8 cellular contexts compared by ENCODE assay signal in genomic region chr19:56120002-56120370, GRCh38. TPM values are rescaled to one million over a fixed set of nuclear protein-coding genes. Genes with fewer than 3 reads are reported as not detected.
DNase-seq lines count a peak whose midpoint lies in the region; ATAC-seq, FAIRE-seq and TF ChIP-seq lines count a peak whose summit lies in the region.

No MANE protein-coding gene starts in this region.

- H3K4me1 ChIP-seq in endothelial cell of umbilical vein (ENCODE audit: control insufficient read depth, extremely low read depth, insufficient read depth, low read length) (peaks cover 19% of the 10 kb centered on the region), neuronal stem cell (ENCODE audit: control insufficient read depth in 2 of 2, insufficient read depth in 1 of 2, low read depth in 1 of 2, low read length in 2 of 2) (peaks cover 5 to 10% of the 10 kb centered on the region in 2 donors)

- H3K36me3 ChIP-seq in endothelial cell of umbilical vein (ENCODE audit: control insufficient read depth in 2 of 2, extremely low read depth in 1 of 2, insufficient read depth in 2 of 2, low read length in 2 of 2) (no peaks in the 10 kb centered on the region), neuronal stem cell (replicated peaks in 1 of 2; ENCODE audit: control insufficient read depth in 2 of 2, insufficient read depth in 2 of 2, low read length in 2 of 2) (peaks cover 13 to 36% of the 10 kb centered on the region in 2 donors)

- peak overlapping the region; percentile 98 for H3K18ac ChIP-seq in neuronal stem cell (ENCODE audit: low read length)

- no peak overlapping the region for H2BK15ac ChIP-seq in neuronal stem cell (ENCODE audit: low read length)

- H3K27ac ChIP-seq in CD4-positive, alpha-beta T cell (ENCODE audit: low read depth, low read length), result peak overlapping the region; percentile 77
- peak overlapping the region; percentile 84 for H3K27ac ChIP-seq in endothelial cell of umbilical vein (ENCODE audit: insufficient read depth, low read depth, low read length)
- H3K27ac ChIP-seq in neuronal stem cell (replicated peaks; ENCODE audit: low read length), result no peak overlapping the region

- intact Hi-C loops in CD4-positive, alpha-beta T cell (cut with DNase I, micrococcal nuclease), result no loop called here
- intact Hi-C loops in endothelial cell of umbilical vein (cut with micrococcal nuclease), result loop anchor here (1.0 to 10.0 kb wide), 6 partner anchors 9 to 1039 kb away; partner anchors contain the start of gene U2AF2

- H3K36me3 Mint-ChIP-seq in CD4-positive, alpha-beta T cell (ENCODE audit: low read depth), result peaks cover 6% of the 10 kb centered on the region

- peak overlapping the region; percentile 92 for H3K4me3 Mint-ChIP-seq in CD4-positive, alpha-beta T cell

- H3K4me2 ChIP-seq in endothelial cell of umbilical vein (ENCODE audit: insufficient read depth, low read length) (peak overlapping the region; percentile 74), neuronal stem cell (ENCODE audit: insufficient read depth, low read length, poor library complexity, severe bottlenecking) (peak overlapping the region; percentile 66)

- dilution Hi-C loops in endothelial cell of umbilical vein (cut with MboI; ENCODE audit: extremely low pct_ligation_motif_present, low sequenced_read_pairs), result no loop called here

- no peaks in the 10 kb centered on the region for H3K9me1 ChIP-seq in endothelial cell of umbilical vein (replicated peaks; ENCODE audit: control insufficient read depth, extremely low read depth, insufficient read depth, low read length)

- DNase-seq in CD4-positive, alpha-beta T cell, result no peak
- no peak for DNase-seq in endothelial cell of umbilical vein (ENCODE audit: low read depth, low spot score)
- no peak for DNase-seq in neuronal stem cell (ENCODE audit: low spot score)
- DNase-seq in hippocampal formation (lab: John Stamatoyannopoulos, UW), result no peak
- DNase-seq in foreskin melanocyte, result no peak

- BruUV-seq in endothelial cell of umbilical vein (replicated peaks; lab: Mats Ljungman, UMichigan), result no TSS peak

- FAIRE-seq in endothelial cell of umbilical vein (lab: Jason Lieb, UNC), result no peak

- H3K4ac ChIP-seq in neuronal stem cell (ENCODE audit: low read length), result no peak overlapping the region

- no peaks in the 10 kb centered on the region for H3K9me3 ChIP-seq in CD4-positive, alpha-beta T cell (ENCODE audit: control insufficient read depth, low read length)
- no peaks in the 10 kb centered on the region for H3K9me3 ChIP-seq in endothelial cell of umbilical vein (replicated peaks; ENCODE audit: control insufficient read depth, insufficient read depth, low read length)
- no peaks in the 10 kb centered on the region for H3K9me3 ChIP-seq in neuronal stem cell (replicated peaks in 1 of 2; ENCODE audit: control insufficient read depth in 2 of 2, insufficient read depth in 1 of 2, low read depth in 1 of 2, low read length in 2 of 2)

- peak overlapping the region; percentile 95 for H3K14ac ChIP-seq in neuronal stem cell (ENCODE audit: low read length)

- H3K79me2 ChIP-seq in endothelial cell of umbilical vein (ENCODE audit: control insufficient read depth, insufficient read depth, low read length), result peaks cover 49% of the 10 kb centered on the region

- no peak overlapping the region for H4K8ac ChIP-seq in neuronal stem cell (ENCODE audit: low read depth, low read length)

- CTCF ChIA-PET in CD4-positive, alpha-beta T cell (lab: Charles Lee), result no interaction called here
- CTCF ChIA-PET in endothelial cell of umbilical vein (lab: Charles Lee), result interaction anchor here (0.5 to 1.6 kb wide), 3 partner anchors 12 to 52 kb away, joined by 4 to 12 read pairs (median 6); partner anchors contain the start of gene ZNF444

- peak overlapping the region; percentile 77 for H3K23ac ChIP-seq in neuronal stem cell (ENCODE audit: low read depth, low read length, poor library complexity)

- H3K27ac Mint-ChIP-seq in CD4-positive, alpha-beta T cell, result peak overlapping the region; percentile 83

- ATAC-seq in CD4-positive, alpha-beta T cell (ENCODE audit: poor library complexity), result no peak
- ATAC-seq in HG02938 (IDR thresholded peaks at IDR 0.05; ENCODE audit: unreplicated experiment) (no peak), GM19452 (IDR thresholded peaks at IDR 0.05; ENCODE audit: unreplicated experiment) (no peak)

- H2BK12ac ChIP-seq in neuronal stem cell (ENCODE audit: low read length), result no peak overlapping the region

- no peak for TF ChIP-seq CTCF in CD4-positive, alpha-beta T cell (IDR thresholded peaks at IDR 0.05)
- no peak for TF ChIP-seq CTCF in endothelial cell of umbilical vein (IDR thresholded peaks at IDR 0.05; ENCODE audit: extremely low read depth in 1 of 2, insufficient read depth in 1 of 2, low read depth in 1 of 2, low read length in 2 of 2)

- peak overlapping the region; percentile 46 for H2BK5ac ChIP-seq in neuronal stem cell (ENCODE audit: low read length)

- H3K27me3 ChIP-seq in CD4-positive, alpha-beta T cell (ENCODE audit: control insufficient read depth, insufficient read depth, low read length), result no peaks in the 10 kb centered on the region
- no peaks in the 10 kb centered on the region for H3K27me3 ChIP-seq in endothelial cell of umbilical vein (ENCODE audit: control insufficient read depth in 2 of 2, insufficient read depth in 2 of 2, low read length in 2 of 2)
- H3K27me3 ChIP-seq in neuronal stem cell (ENCODE audit: control insufficient read depth in 3 of 3, insufficient read depth in 3 of 3, low read depth in 1 of 3, low read length in 3 of 3), result no peaks in the 10 kb centered on the region

- no peak overlapping the region for H4K91ac ChIP-seq in neuronal stem cell (ENCODE audit: low read depth, low read length, poor library complexity)

- POLR2A ChIA-PET in CD4-positive, alpha-beta T cell (lab: Charles Lee), result no interaction called here
- POLR2A ChIA-PET in endothelial cell of umbilical vein (lab: Charles Lee), result interaction anchor here (0.6 to 1.5 kb wide), 3 partner anchors 21 to 44 kb away, joined by 4 to 10 read pairs (median 4); partner anchors contain the start of gene ZNF444

- H3K9ac ChIP-seq in endothelial cell of umbilical vein (replicated peaks; ENCODE audit: extremely low read depth, insufficient read depth, low read length), result peak overlapping the region; percentile 87
- H3K9ac ChIP-seq in neuronal stem cell (ENCODE audit: low read depth, low read length, poor library complexity), result peak overlapping the region; percentile 98

- peak overlapping the region; percentile 95 for H2AK5ac ChIP-seq in neuronal stem cell (ENCODE audit: low read depth, low read length)

- peaks cover 39% of the 10 kb centered on the region for H3K79me1 ChIP-seq in neuronal stem cell (ENCODE audit: low read depth, low read length)

- H2BK120ac ChIP-seq in neuronal stem cell (ENCODE audit: low read depth, low read length), result no peak overlapping the region

- H4K20me1 ChIP-seq in endothelial cell of umbilical vein (replicated peaks; ENCODE audit: control insufficient read depth, extremely low read depth, insufficient read depth, low read length), result no peaks in the 10 kb centered on the region

- H3K27me3 Mint-ChIP-seq in CD4-positive, alpha-beta T cell, result no peaks in the 10 kb centered on the region

- H2AFZ ChIP-seq in endothelial cell of umbilical vein (ENCODE audit: low read depth, low read length), result no peak overlapping the region
- no peak overlapping the region for H2AFZ ChIP-seq in neuronal stem cell (ENCODE audit: low read length)

- H3K4me1 Mint-ChIP-seq in CD4-positive, alpha-beta T cell (ENCODE audit: low read depth), result peaks cover 65% of the 10 kb centered on the region

- WGBS in neuronal stem cell (ENCODE audit: extremely low coverage in 2 of 2, insufficient read length in 2 of 2, insufficient replicate concordance in 1 of 2), 2 donors, result no CpG with 5 or more reads among the region's 8 CpGs

- no peaks in the 10 kb centered on the region for H3K9me3 Mint-ChIP-seq in CD4-positive, alpha-beta T cell

- no peak for TF ChIP-seq POLR2A in endothelial cell of umbilical vein (IDR thresholded peaks at IDR 0.05; ENCODE audit: low read depth, low read length)

- H3K4me3 ChIP-seq in endothelial cell of umbilical vein (replicated peaks in 1 of 3; ENCODE audit: insufficient read depth in 1 of 3, low read depth in 1 of 3, low read length in 3 of 3) (peak overlapping the region; percentile 18 to 59 (median 50)), neuronal stem cell (ENCODE audit: low read length in 2 of 2) (peak overlapping the region; percentile 58 to 91)

RNA-seq across cellular contexts. Expression of gene ZNF787, which starts 1.1 kb away (rescaled TPM):
- total RNA-seq in CD4-positive, alpha-beta T cell, result 10 to 100 TPM; 11.4 to 11.5 TPM
- polyA plus RNA-seq in PFSK-1 (2012; ENCODE audit: insufficient read length, low read depth), result 150 TPM
- total RNA-seq in endothelial cell of umbilical vein, result 31.8 and 32.7 TPM in 2 replicates
- polyA plus RNA-seq in endothelial cell of umbilical vein, result 11.6 and 16.4 TPM in 2 replicates
- 4.7 and 9.5 TPM in 2 replicates for polyA plus RNA-seq in endothelial cell of umbilical vein (2011; cell fraction: cytosol; rRNA removed)
- polyA plus RNA-seq in endothelial cell of umbilical vein (2011; cell fraction: nucleus; rRNA removed), result 7.2 and 9.8 TPM in 2 replicates
- polyA plus RNA-seq in endothelial cell of umbilical vein (2012), result 9.6 and 17.3 TPM in 2 replicates
- polyA minus RNA-seq in endothelial cell of umbilical vein, result 7.9 and 13.2 TPM in 2 replicates
- 35.7 TPM for polyA minus RNA-seq in endothelial cell of umbilical vein (2011; cell fraction: cytosol; rRNA and poly(A)+ RNA removed)
- 8.2 and 15.4 TPM in 2 replicates for polyA minus RNA-seq in endothelial cell of umbilical vein (2011; cell fraction: nucleus; rRNA and poly(A)+ RNA removed)
- polyA plus RNA-seq in neuronal stem cell (2013, experiment 1 of 2), result 37.4 TPM
- polyA plus RNA-seq in neuronal stem cell (2013, experiment 2 of 2), result 36.2 TPM

RNA-seq across cellular contexts. Expression of gene ZNF444, which starts 21.1 kb away (rescaled TPM):
- 10 to 100 TPM; 13.5 TPM for total RNA-seq in CD4-positive, alpha-beta T cell
- polyA plus RNA-seq in PFSK-1 (2012; ENCODE audit: insufficient read length, low read depth), result 67.4 TPM
- 37.1 and 37.2 TPM in 2 replicates for total RNA-seq in endothelial cell of umbilical vein
- polyA plus RNA-seq in endothelial cell of umbilical vein, result 41.7 and 45.6 TPM in 2 replicates
- 12.4 and 19.3 TPM in 2 replicates for polyA plus RNA-seq in endothelial cell of umbilical vein (2011; cell fraction: cytosol; rRNA removed)
- 26.2 and 27.1 TPM in 2 replicates for polyA plus RNA-seq in endothelial cell of umbilical vein (2011; cell fraction: nucleus; rRNA removed)
- 14.2 and 20.1 TPM in 2 replicates for polyA plus RNA-seq in endothelial cell of umbilical vein (2012)
- polyA minus RNA-seq in endothelial cell of umbilical vein, result 10.7 and 15.7 TPM in 2 replicates
- polyA minus RNA-seq in endothelial cell of umbilical vein (2011; cell fraction: cytosol; rRNA and poly(A)+ RNA removed), result 9.6 TPM
- polyA minus RNA-seq in endothelial cell of umbilical vein (2011; cell fraction: nucleus; rRNA and poly(A)+ RNA removed), result 6.7 and 11.8 TPM in 2 replicates
- polyA plus RNA-seq in neuronal stem cell (2013, experiment 1 of 2), result 37.6 TPM
- 37.2 TPM for polyA plus RNA-seq in neuronal stem cell (2013, experiment 2 of 2)

RNA-seq across cellular contexts. Expression of gene GALP, which starts 55.8 kb away (rescaled TPM):
- not detected for total RNA-seq in CD4-positive, alpha-beta T cell
- not detected for polyA plus RNA-seq in PFSK-1 (2012; ENCODE audit: insufficient read length, low read depth)
- total RNA-seq in endothelial cell of umbilical vein, result not detected in 2 replicates
- polyA plus RNA-seq in endothelial cell of umbilical vein, result not detected in 2 replicates
- not detected in 2 replicates for polyA plus RNA-seq in endothelial cell of umbilical vein (2011; cell fraction: cytosol; rRNA removed)
- polyA plus RNA-seq in endothelial cell of umbilical vein (2011; cell fraction: nucleus; rRNA removed), result not detected in 2 replicates
- polyA plus RNA-seq in endothelial cell of umbilical vein (2012), result not detected in 2 replicates
- not detected in 2 replicates for polyA minus RNA-seq in endothelial cell of umbilical vein
- not detected for polyA minus RNA-seq in endothelial cell of umbilical vein (2011; cell fraction: cytosol; rRNA and poly(A)+ RNA removed)
- not detected in 2 replicates for polyA minus RNA-seq in endothelial cell of umbilical vein (2011; cell fraction: nucleus; rRNA and poly(A)+ RNA removed)
- polyA plus RNA-seq in neuronal stem cell (2013, experiment 1 of 2), result 6.7 TPM
- polyA plus RNA-seq in neuronal stem cell (2013, experiment 2 of 2), result 19.4 TPM
